In genomic region chrX:122579521-122579920, GRCh38 we compare ENCODE assay signal across 1 cellular context.
TF ChIP-seq lines count a peak whose summit lies in the region.

No MANE protein-coding gene starts in this region.

TF ChIP-seq in HepG2, 621 proteins besides CTCF, POLR2A, EP300 and RAD21:
- no peak for TF ChIP-seq ZBTB44 (CRISPR knock-in tag; IDR thresholded peaks at IDR 0.05)
- TF ChIP-seq ZSCAN21 (CRISPR knock-in tag; IDR thresholded peaks at IDR 0.05; ENCODE audit: borderline replicate concordance), result no peak
- no peak for TF ChIP-seq MAFF (IDR thresholded peaks at IDR 0.05; ENCODE audit: low read depth, low read length)
- TF ChIP-seq POLR2AphosphoS5 (IDR thresholded peaks at IDR 0.05; ENCODE audit: low read depth, low read length), result no peak
- no peak for TF ChIP-seq CREB1 (IDR thresholded peaks at IDR 0.05)
- TF ChIP-seq CREB1 (CRISPR knock-in tag; IDR thresholded peaks at IDR 0.05), result no peak
- no peak for TF ChIP-seq KDM1A (CRISPR knock-in tag; IDR thresholded peaks at IDR 0.05)
- TF ChIP-seq MBD4 (IDR thresholded peaks at IDR 0.05; ENCODE audit: borderline replicate concordance, low read length), result no peak
- TF ChIP-seq SP5 (CRISPR knock-in tag; IDR thresholded peaks at IDR 0.05; ENCODE audit: borderline replicate concordance, low read depth), result no peak
TF ChIP-seq in HepG2: peak in this region for 0.
